1 cellular context compared by ENCODE assay signal in the genomic region with DNA sequence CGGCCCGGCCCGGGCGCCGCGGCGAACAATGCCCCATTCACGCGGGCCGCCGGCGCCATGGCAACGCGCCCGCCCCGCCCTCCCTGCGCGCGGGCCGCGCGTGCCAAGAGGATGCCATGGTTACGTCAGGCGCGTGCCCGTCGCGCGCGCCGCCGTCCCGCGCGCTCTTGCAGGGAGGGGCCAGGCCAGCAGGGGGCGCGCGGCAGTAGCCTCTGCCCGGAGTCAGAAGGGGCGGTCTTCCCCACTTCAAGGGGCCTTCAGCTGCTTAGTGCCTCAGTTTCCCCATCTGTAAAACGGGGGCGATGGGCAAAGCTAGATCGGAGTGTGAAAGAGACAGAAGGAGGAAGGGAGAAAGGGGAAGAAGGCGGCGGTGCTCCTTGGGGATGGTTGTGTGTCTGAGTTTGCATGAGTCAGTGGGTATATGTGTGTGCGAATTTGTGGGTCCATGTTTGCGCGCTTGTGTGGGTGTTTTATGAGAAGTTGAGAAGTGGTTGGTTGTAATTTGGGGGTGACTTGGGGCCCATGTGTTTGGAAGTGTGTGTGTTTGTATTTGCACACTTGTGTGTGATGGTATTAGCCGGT.
TF ChIP-seq lines count a peak whose summit lies in the region.

No MANE protein-coding gene starts in this region.

TF ChIP-seq in HepG2, 621 proteins besides CTCF, POLR2A, EP300 and RAD21 (continued from another document and continues in another):
- TF ChIP-seq, protein P1, sequence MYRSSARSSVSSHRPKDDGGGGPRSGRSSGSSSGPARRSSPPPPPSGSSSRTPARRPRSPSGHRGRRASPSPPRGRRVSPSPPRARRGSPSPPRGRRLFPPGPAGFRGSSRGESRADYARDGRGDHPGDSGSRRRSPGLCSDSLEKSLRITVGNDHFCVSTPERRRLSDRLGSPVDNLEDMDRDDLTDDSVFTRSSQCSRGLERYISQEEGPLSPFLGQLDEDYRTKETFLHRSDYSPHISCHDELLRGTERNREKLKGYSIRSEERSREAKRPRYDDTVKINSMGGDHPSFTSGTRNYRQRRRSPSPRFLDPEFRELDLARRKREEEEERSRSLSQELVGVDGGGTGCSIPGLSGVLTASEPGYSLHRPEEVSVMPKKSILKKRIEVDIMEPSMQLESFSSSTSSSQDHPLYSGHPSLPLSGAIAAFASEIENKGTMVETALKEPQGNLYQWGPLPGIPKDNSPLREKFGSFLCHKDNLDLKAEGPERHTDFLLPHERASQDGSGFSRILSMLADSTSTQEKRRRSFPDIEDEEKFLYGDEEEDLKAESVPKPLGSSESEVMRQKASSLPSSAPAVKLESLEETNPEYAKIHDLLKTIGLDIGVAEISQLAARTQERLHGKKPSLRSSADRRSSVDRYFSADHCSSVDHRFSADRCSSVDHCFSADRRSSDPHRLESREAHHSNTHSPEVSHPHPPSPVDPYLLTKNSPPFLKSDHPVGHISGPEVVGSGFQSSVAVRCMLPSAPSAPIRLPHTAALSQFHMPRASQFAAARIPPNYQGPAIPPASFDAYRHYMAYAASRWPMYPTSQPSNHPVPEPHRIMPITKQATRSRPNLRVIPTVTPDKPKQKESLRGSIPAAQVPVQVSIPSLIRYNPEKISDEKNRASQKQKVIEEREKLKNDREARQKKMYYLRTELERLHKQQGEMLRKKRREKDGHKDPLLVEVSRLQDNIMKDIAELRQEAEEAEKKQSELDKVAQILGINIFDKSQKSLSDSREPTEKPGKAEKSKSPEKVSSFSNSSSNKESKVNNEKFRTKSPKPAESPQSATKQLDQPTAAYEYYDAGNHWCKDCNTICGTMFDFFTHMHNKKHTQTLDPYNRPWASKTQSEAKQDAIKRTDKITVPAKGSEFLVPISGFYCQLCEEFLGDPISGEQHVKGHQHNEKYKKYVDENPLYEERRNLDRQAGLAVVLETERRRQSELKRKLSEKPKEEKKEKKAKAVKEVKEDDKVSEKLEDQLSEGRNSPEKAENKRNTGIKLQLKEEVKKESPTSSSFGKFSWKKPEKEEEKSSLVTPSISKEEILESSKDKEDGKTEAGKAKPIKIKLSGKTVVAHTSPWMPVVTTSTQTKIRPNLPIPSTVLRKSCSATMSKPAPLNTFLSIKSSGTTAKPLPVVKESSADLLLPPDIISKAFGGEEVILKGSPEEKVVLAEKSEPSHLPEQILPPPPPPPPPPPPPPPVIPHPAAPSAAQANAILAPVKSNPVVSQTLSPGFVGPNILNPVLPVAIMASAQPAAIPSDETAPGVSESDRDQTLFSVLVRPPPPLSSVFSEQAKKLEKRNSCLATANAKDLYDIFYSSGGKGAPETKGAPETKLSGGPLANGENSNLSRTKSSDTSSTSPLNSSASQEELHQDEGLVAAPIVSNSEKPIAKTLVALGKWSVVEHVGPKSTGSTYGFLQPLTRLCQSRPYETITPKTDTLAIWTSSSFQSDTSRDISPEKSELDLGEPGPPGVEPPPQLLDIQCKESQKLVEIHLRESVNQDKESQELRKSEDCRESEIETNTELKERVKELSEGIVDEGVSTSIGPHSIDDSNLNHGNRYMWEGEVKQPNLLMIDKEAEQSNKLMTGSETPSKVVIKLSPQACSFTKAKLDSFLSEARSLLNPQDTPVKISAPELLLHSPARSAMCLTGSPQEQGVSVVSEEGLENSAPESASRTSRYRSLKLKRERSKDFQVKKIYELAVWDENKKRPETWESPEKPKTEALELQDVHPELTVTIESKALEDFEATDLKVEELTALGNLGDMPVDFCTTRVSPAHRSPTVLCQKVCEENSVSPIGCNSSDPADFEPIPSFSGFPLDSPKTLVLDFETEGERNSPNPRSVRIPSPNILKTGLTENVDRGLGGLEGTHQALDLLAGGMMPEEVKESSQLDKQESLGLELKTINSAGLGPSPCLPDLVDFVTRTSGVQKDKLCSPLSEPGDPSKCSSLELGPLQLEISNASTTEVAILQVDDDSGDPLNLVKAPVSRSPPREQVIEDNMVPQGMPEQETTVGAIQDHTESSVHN (CRISPR knock-in tag; IDR thresholded peaks at IDR 0.05): no peak
- TF ChIP-seq, protein P2, sequence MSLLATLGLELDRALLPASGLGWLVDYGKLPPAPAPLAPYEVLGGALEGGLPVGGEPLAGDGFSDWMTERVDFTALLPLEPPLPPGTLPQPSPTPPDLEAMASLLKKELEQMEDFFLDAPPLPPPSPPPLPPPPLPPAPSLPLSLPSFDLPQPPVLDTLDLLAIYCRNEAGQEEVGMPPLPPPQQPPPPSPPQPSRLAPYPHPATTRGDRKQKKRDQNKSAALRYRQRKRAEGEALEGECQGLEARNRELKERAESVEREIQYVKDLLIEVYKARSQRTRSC (CRISPR knock-in tag; IDR thresholded peaks at IDR 0.05; ENCODE audit: low read depth): no peak
- no peak for TF ChIP-seq ZSCAN12 (CRISPR knock-in tag; IDR thresholded peaks at IDR 0.05)
- no peak for TF ChIP-seq ZBTB1 (CRISPR knock-in tag; IDR thresholded peaks at IDR 0.05; ENCODE audit: borderline replicate concordance)
- no peak for TF ChIP-seq ZSCAN22 (CRISPR knock-in tag; IDR thresholded peaks at IDR 0.05)
- peak; percentile 29; the same call in 1 of the 2 replicates for TF ChIP-seq MEIS1 (CRISPR knock-in tag; IDR thresholded peaks at IDR 0.05; ENCODE audit: borderline replicate concordance)
- TF ChIP-seq MXI1 (IDR thresholded peaks at IDR 0.05; ENCODE audit: borderline replicate concordance, low read depth, low read length): peak; percentile 93; the same call in 2 of the 3 replicates
- 0 out of 2 replicates have a peak, but pooled peaks have one; percentile 32 for TF ChIP-seq HMG20A (CRISPR knock-in tag; IDR thresholded peaks at IDR 0.05; ENCODE audit: borderline replicate concordance)
- TF ChIP-seq, protein P3, sequence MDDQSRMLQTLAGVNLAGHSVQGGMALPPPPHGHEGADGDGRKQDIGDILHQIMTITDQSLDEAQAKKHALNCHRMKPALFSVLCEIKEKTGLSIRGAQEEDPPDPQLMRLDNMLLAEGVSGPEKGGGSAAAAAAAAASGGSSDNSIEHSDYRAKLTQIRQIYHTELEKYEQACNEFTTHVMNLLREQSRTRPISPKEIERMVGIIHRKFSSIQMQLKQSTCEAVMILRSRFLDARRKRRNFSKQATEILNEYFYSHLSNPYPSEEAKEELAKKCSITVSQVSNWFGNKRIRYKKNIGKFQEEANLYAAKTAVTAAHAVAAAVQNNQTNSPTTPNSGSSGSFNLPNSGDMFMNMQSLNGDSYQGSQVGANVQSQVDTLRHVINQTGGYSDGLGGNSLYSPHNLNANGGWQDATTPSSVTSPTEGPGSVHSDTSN (CRISPR knock-in tag; IDR thresholded peaks at IDR 0.05; ENCODE audit: borderline replicate concordance): no peak
- TF ChIP-seq, protein P4, sequence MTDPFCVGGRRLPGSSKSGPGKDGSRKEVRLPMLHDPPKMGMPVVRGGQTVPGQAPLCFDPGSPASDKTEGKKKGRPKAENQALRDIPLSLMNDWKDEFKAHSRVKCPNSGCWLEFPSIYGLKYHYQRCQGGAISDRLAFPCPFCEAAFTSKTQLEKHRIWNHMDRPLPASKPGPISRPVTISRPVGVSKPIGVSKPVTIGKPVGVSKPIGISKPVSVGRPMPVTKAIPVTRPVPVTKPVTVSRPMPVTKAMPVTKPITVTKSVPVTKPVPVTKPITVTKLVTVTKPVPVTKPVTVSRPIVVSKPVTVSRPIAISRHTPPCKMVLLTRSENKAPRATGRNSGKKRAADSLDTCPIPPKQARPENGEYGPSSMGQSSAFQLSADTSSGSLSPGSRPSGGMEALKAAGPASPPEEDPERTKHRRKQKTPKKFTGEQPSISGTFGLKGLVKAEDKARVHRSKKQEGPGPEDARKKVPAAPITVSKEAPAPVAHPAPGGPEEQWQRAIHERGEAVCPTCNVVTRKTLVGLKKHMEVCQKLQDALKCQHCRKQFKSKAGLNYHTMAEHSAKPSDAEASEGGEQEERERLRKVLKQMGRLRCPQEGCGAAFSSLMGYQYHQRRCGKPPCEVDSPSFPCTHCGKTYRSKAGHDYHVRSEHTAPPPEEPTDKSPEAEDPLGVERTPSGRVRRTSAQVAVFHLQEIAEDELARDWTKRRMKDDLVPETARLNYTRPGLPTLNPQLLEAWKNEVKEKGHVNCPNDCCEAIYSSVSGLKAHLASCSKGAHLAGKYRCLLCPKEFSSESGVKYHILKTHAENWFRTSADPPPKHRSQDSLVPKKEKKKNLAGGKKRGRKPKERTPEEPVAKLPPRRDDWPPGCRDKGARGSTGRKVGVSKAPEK (CRISPR knock-in tag; IDR thresholded peaks at IDR 0.05; ENCODE audit: borderline replicate concordance): no peak
- peak; percentile 34 for TF ChIP-seq RXRB (CRISPR knock-in tag; IDR thresholded peaks at IDR 0.05; ENCODE audit: borderline replicate concordance)
- TF ChIP-seq REXO4 (CRISPR knock-in tag; IDR thresholded peaks at IDR 0.05; ENCODE audit: borderline replicate concordance): no peak
- peak; percentile 35; the same call in 1 of the 2 replicates for TF ChIP-seq MYC (CRISPR knock-in tag; IDR thresholded peaks at IDR 0.05; ENCODE audit: borderline replicate concordance)
- TF ChIP-seq, protein P5, sequence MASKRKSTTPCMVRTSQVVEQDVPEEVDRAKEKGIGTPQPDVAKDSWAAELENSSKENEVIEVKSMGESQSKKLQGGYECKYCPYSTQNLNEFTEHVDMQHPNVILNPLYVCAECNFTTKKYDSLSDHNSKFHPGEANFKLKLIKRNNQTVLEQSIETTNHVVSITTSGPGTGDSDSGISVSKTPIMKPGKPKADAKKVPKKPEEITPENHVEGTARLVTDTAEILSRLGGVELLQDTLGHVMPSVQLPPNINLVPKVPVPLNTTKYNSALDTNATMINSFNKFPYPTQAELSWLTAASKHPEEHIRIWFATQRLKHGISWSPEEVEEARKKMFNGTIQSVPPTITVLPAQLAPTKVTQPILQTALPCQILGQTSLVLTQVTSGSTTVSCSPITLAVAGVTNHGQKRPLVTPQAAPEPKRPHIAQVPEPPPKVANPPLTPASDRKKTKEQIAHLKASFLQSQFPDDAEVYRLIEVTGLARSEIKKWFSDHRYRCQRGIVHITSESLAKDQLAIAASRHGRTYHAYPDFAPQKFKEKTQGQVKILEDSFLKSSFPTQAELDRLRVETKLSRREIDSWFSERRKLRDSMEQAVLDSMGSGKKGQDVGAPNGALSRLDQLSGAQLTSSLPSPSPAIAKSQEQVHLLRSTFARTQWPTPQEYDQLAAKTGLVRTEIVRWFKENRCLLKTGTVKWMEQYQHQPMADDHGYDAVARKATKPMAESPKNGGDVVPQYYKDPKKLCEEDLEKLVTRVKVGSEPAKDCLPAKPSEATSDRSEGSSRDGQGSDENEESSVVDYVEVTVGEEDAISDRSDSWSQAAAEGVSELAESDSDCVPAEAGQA (IDR thresholded peaks at IDR 0.05; ENCODE audit: low read depth): no peak
- TF ChIP-seq, protein P5 (CRISPR knock-in tag; IDR thresholded peaks at IDR 0.05; ENCODE audit: borderline replicate concordance): no peak
- no peak for TF ChIP-seq WIZ (CRISPR knock-in tag; IDR thresholded peaks at IDR 0.05)
- no peak for TF ChIP-seq SMARCC2 (IDR thresholded peaks at IDR 0.05)
- TF ChIP-seq, protein P6, sequence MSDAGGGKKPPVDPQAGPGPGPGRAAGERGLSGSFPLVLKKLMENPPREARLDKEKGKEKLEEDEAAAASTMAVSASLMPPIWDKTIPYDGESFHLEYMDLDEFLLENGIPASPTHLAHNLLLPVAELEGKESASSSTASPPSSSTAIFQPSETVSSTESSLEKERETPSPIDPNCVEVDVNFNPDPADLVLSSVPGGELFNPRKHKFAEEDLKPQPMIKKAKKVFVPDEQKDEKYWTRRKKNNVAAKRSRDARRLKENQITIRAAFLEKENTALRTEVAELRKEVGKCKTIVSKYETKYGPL (CRISPR knock-in tag; IDR thresholded peaks at IDR 0.05): no peak
- TF ChIP-seq ZSCAN9 (CRISPR knock-in tag; IDR thresholded peaks at IDR 0.05; ENCODE audit: borderline replicate concordance): peak; percentile 34; the same call in 1 of the 2 replicates
- no peak for TF ChIP-seq ZNF761 (CRISPR knock-in tag; conservative IDR thresholded peaks at IDR 0.05)
- TF ChIP-seq PHF8 (CRISPR knock-in tag; IDR thresholded peaks at IDR 0.05): no peak
- no peak for TF ChIP-seq ZNF775 (CRISPR knock-in tag; IDR thresholded peaks at IDR 0.05; ENCODE audit: borderline replicate concordance)
- no peak for TF ChIP-seq ZNF619 (CRISPR knock-in tag; IDR thresholded peaks at IDR 0.05)
- TF ChIP-seq TSC22D2 (CRISPR knock-in tag; IDR thresholded peaks at IDR 0.05; ENCODE audit: borderline replicate concordance): peak; percentile 56; the same call in 1 of the 2 replicates
- 0 out of 2 replicates have a peak, but pooled peaks have one; percentile 34 for TF ChIP-seq KLF6 (CRISPR knock-in tag; IDR thresholded peaks at IDR 0.05)
